8 cellular contexts compared by ENCODE assay signal in the genomic region with DNA sequence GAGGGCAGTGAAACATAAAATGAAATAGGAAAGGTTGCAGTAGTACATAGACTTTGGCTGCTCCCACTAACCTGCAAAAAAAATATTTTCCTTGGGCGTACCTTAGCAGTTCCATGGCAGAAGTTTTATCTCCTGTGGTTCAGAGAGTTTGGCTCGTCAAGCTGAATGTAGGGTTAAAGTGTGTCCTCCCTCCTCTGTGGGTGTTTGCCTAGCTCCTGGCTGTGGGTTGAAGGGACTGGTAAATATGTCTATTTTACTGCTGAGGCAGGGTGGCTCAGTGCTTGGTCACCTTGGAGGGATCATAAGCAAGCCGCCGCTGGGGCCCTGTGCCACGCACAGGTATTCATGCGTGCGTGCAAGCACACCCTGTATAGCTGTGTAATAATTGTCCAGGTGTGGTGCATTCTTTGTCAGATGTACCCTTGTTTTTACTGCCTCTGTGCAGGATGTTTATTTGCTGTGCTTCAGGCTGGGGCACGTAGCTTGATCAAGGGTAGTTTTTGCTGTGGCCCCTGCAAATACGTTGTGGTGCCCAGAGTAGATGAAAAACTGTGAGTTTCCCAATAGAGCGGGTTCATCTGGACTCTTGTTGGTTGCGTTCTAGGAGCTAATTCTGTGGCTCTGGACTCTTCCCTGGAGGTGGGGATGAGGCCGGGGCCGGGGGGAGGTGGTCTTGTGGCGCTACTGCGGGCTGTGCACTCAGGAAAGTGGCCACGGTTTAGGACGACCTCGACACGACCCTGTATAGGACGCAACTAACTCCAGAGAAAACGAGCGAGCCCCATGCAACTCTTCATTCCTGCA. TPM values are rescaled to one million over a fixed set of nuclear protein-coding genes. Genes with fewer than 3 reads are reported as not detected.
DNase-seq lines count a peak whose midpoint lies in the region; ATAC-seq and TF ChIP-seq lines count a peak whose summit lies in the region.

No MANE protein-coding gene starts in this region.

- H3K4me1 Mint-ChIP-seq in T-helper 17 cell = peaks cover 77% of the 10 kb centered on the region
- peaks cover 10% of the 10 kb centered on the region for H3K4me1 Mint-ChIP-seq in endothelial cell (ENCODE audit: unreplicated experiment)

- H3K27ac Mint-ChIP-seq in T-helper 17 cell (peak overlapping the region; percentile 96), endothelial cell (ENCODE audit: unreplicated experiment) (no peak overlapping the region)

- no peak overlapping the region for H3K27ac ChIP-seq in A673 (ENCODE audit: low read depth, low read length, poor library complexity, severe bottlenecking)

- no peaks in the 10 kb centered on the region for H3K36me3 ChIP-seq in A673 (ENCODE audit: insufficient read depth, low read length, poor library complexity, severe bottlenecking)

- intact Hi-C loops in A673 (cut with micrococcal nuclease; ENCODE audit: unreplicated experiment) = loop anchor here (5.0 kb wide), 1 partner anchor 141 kb away; no protein-coding TSS in a partner anchor

- H3K36me3 Mint-ChIP-seq in T-helper 17 cell (ENCODE audit: low read depth) = peaks cover 12% of the 10 kb centered on the region
- H3K36me3 Mint-ChIP-seq in endothelial cell (ENCODE audit: low read depth, unreplicated experiment) = no peaks in the 10 kb centered on the region

- H3K27me3 Mint-ChIP-seq in T-helper 17 cell = no peaks in the 10 kb centered on the region
- peaks cover 8% of the 10 kb centered on the region for H3K27me3 Mint-ChIP-seq in endothelial cell (ENCODE audit: unreplicated experiment)

- DNase-seq in A673 (ENCODE audit: low spot score) (no peak), T-helper 17 cell (no peak), endothelial cell (ENCODE audit: low spot score) (no peak), omental fat pad (ENCODE audit: low spot score) (no peak), H4 (ENCODE audit: low spot score) (no peak), NCI-H446 (lab: John Stamatoyannopoulos, UW) (no peak)

- no peak for TF ChIP-seq CTCF in A673 (conservative IDR thresholded peaks at IDR 0.05; ENCODE audit: low read depth, low read length)
- TF ChIP-seq CTCF in endothelial cell (IDR thresholded peaks at IDR 0.05; ENCODE audit: unreplicated experiment) = no peak
- TF ChIP-seq CTCF in omental fat pad (IDR thresholded peaks at IDR 0.05) = no peak

- H3K27me3 ChIP-seq in A673 (replicated peaks; ENCODE audit: insufficient read depth, low read depth, low read length, poor library complexity) = peaks cover 42% of the 10 kb centered on the region

- H3K4me3 ChIP-seq in A673 (ENCODE audit: low read depth, low read length, poor library complexity, severe bottlenecking) = peak overlapping the region; percentile 62

- CTCF ChIA-PET in A673 (lab: Charles Lee) = no interaction called here

- H3K4me1 ChIP-seq in A673 (ENCODE audit: insufficient read depth, low read length, poor library complexity, severe bottlenecking) = no peaks in the 10 kb centered on the region

- H3K9me3 Mint-ChIP-seq in endothelial cell (ENCODE audit: unreplicated experiment) = no peaks in the 10 kb centered on the region

- H3K9me3 ChIP-seq in A673 (ENCODE audit: low read depth, low read length, poor library complexity, severe bottlenecking) = no peaks in the 10 kb centered on the region
- H3K9me3 ChIP-seq in T-helper 17 cell (ENCODE audit: control insufficient read depth, low read length, poor library complexity, severe bottlenecking) = no peaks in the 10 kb centered on the region

- peak; percentile 3 for ATAC-seq in GM21717 (IDR thresholded peaks at IDR 0.05; ENCODE audit: unreplicated experiment)
- ATAC-seq in T-helper 17 cell = peak; percentile 7
- ATAC-seq in omental fat pad (ENCODE audit: low FRiP score) = peak; percentile 19
- ATAC-seq in HG03520 (IDR thresholded peaks at IDR 0.05; ENCODE audit: unreplicated experiment) = no peak

- POLR2A ChIA-PET in A673 (lab: Charles Lee; ENCODE audit: low non-redundant PET) = no interaction called here

- no TSS peak for BruUV-seq in A673 (replicated peaks; lab: Mats Ljungman, UMichigan)

- H3K4me3 Mint-ChIP-seq in T-helper 17 cell (peak overlapping the region; percentile 99), endothelial cell (ENCODE audit: unreplicated experiment) (peak overlapping the region; percentile 88)

RNA-seq across cellular contexts. Expression of gene SORL1, which starts 0.7 kb away (rescaled TPM):
- total RNA-seq in A673 (2021) (0.95 and 1.2 TPM in 2 replicates), T-helper 17 cell (100 to 1,000 TPM; 273 to 331 TPM), endothelial cell (ENCODE audit: unreplicated experiment) (4.6 TPM), omental fat pad (10 to 100 TPM in 3 of 4 donors, 1 to 10 TPM in 1; 5.8 to 93.0 (median 11.1) TPM)
- 2.5 and 3.6 TPM in 2 replicates for total RNA-seq in H4 (2014; rRNA removed; shearing (Covaris generic))
